ENCODE assay signal across 20 cellular contexts in genomic region chr1:170340259-170340658, GRCh38.
"Had no signal": no experiment of that assay in that cellular context is flagged by ENCODE, and none has a peak within 500 bp of the region (broad histone marks: within the 10 kb centered on the region; RNA-seq: fewer than 3 reads in every experiment).

No MANE protein-coding gene starts in this region.

- DNase-seq: activated B cell treated with CpG ODN at 0.5 μM for 24 hours; activated CD4-positive, alpha-beta memory T cell treated with anti-CD3 and anti-CD28 coated beads, Interleukin-2, amount 10 ng/mL, durations not matched to agents 7 days and 5 days; activated CD4-positive, alpha-beta T cell treated with anti-CD3 and anti-CD28 coated beads for 4 hours; activated CD8-positive, alpha-beta memory T cell treated with anti-CD3 and anti-CD28 coated beads, Interleukin-2, amount 10 ng/mL, durations not matched to agents 7 days and 5 days; activated naive CD4-positive, alpha-beta T cell; activated naive CD8-positive, alpha-beta T cell treated with anti-CD3 and anti-CD28 coated beads for 36 hours; amygdala; cortex of kidney; erythroblast; kidney; left ventricle myocardium inferior; right lobe of liver; stimulated activated CD4-positive, alpha-beta T cell treated with anti-CD3 and anti-CD28 coated beads, Interleukin-4, amount 100 ng/mL, for 24 hours; T-helper 1 cell; T-helper 9 cell; testis; upper lobe of left lung had no signal

- H3K4me3 ChIP-seq: left ventricle myocardium inferior, prostate gland, right lobe of liver, testis, upper lobe of left lung had no signal

- H3K27me3 ChIP-seq: right lobe of liver, testis, upper lobe of left lung had no signal

- H3K4me1 ChIP-seq: prostate gland, right lobe of liver, upper lobe of left lung had no signal

- H3K27ac ChIP-seq: left ventricle myocardium inferior, prostate gland, right lobe of liver, testis, upper lobe of left lung had no signal

- ATAC-seq: activated CD8-positive, alpha-beta memory T cell treated with anti-CD3 and anti-CD28 coated beads, Interleukin-2, amount 10 ng/mL, durations not matched to agents 7 days and 5 days; activated T-helper 17 cell treated with anti-CD3 and anti-CD28 coated beads, Interleukin-2, amount 50 U/mL, for 72 hours; right lobe of liver; stimulated activated effector memory CD8-positive, alpha-beta T cell treated with anti-CD3 and anti-CD28 coated beads, Interleukin-12 subunit alpha, Interleukin-12 subunit beta, amount 100 ng/mL, for 72 hours had no signal

- H3K9me3 ChIP-seq: prostate gland, right lobe of liver, testis, upper lobe of left lung had no signal

- H3K36me3 ChIP-seq: left ventricle myocardium inferior, prostate gland, right lobe of liver, upper lobe of left lung had no signal
